ENCODE assay signal across 1 cellular context in the genomic region with DNA sequence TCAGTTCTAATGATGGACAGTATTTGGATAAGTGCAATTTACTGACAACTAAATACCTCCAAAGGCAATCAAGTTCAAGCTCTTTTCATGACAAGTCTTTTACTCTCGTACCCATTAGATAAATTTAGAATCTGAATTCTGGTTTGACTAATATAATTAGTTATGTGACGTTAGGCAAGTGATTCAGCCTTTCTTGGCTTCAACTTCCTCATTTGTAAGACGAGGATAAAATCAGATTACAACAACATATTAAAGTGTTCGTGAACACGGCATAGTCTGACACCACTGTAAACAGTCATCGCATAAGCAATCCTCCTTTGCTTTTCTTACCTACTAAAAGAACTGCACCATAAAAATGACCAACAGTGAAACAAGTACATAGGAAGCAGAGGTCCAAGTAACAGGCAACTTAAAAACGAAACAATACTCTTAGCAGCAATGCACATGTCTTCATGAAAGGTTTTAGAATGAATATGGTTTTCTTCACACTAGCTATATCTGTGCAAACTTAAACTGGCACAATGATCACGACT.
TF ChIP-seq lines count a peak whose summit lies in the region.

No MANE protein-coding gene starts in this region.

TF ChIP-seq in GM12878, 131 proteins besides CTCF, POLR2A, EP300 and RAD21 (continued from another document):
- TF ChIP-seq SREBF1 (IDR thresholded peaks at IDR 0.05; ENCODE audit: low read length) = no peak
- 0 out of 2 replicates have a peak, but pooled peaks have one; percentile 47 for TF ChIP-seq ZNF217 (IDR thresholded peaks at IDR 0.05)
- TF ChIP-seq PAX8 (IDR thresholded peaks at IDR 0.05) = no peak
- 0 out of 2 replicates have a peak, but pooled peaks have one; percentile 59 for TF ChIP-seq JUND (IDR thresholded peaks at IDR 0.05; ENCODE audit: low read depth, low read length)
- TF ChIP-seq GABPA (IDR thresholded peaks at IDR 0.05; ENCODE audit: low read depth) = peak; percentile 53
- TF ChIP-seq MEF2B (IDR thresholded peaks at IDR 0.05; ENCODE audit: partially characterized antibody, poor library complexity, severe bottlenecking) = peak; percentile 75
- TF ChIP-seq, protein P1, sequence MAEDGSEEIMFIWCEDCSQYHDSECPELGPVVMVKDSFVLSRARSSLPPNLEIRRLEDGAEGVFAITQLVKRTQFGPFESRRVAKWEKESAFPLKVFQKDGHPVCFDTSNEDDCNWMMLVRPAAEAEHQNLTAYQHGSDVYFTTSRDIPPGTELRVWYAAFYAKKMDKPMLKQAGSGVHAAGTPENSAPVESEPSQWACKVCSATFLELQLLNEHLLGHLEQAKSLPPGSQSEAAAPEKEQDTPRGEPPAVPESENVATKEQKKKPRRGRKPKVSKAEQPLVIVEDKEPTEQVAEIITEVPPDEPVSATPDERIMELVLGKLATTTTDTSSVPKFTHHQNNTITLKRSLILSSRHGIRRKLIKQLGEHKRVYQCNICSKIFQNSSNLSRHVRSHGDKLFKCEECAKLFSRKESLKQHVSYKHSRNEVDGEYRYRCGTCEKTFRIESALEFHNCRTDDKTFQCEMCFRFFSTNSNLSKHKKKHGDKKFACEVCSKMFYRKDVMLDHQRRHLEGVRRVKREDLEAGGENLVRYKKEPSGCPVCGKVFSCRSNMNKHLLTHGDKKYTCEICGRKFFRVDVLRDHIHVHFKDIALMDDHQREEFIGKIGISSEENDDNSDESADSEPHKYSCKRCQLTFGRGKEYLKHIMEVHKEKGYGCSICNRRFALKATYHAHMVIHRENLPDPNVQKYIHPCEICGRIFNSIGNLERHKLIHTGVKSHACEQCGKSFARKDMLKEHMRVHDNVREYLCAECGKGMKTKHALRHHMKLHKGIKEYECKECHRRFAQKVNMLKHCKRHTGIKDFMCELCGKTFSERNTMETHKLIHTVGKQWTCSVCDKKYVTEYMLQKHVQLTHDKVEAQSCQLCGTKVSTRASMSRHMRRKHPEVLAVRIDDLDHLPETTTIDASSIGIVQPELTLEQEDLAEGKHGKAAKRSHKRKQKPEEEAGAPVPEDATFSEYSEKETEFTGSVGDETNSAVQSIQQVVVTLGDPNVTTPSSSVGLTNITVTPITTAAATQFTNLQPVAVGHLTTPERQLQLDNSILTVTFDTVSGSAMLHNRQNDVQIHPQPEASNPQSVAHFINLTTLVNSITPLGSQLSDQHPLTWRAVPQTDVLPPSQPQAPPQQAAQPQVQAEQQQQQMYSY (CRISPR knock-in tag; IDR thresholded peaks at IDR 0.05) = no peak
- TF ChIP-seq, protein P2, sequence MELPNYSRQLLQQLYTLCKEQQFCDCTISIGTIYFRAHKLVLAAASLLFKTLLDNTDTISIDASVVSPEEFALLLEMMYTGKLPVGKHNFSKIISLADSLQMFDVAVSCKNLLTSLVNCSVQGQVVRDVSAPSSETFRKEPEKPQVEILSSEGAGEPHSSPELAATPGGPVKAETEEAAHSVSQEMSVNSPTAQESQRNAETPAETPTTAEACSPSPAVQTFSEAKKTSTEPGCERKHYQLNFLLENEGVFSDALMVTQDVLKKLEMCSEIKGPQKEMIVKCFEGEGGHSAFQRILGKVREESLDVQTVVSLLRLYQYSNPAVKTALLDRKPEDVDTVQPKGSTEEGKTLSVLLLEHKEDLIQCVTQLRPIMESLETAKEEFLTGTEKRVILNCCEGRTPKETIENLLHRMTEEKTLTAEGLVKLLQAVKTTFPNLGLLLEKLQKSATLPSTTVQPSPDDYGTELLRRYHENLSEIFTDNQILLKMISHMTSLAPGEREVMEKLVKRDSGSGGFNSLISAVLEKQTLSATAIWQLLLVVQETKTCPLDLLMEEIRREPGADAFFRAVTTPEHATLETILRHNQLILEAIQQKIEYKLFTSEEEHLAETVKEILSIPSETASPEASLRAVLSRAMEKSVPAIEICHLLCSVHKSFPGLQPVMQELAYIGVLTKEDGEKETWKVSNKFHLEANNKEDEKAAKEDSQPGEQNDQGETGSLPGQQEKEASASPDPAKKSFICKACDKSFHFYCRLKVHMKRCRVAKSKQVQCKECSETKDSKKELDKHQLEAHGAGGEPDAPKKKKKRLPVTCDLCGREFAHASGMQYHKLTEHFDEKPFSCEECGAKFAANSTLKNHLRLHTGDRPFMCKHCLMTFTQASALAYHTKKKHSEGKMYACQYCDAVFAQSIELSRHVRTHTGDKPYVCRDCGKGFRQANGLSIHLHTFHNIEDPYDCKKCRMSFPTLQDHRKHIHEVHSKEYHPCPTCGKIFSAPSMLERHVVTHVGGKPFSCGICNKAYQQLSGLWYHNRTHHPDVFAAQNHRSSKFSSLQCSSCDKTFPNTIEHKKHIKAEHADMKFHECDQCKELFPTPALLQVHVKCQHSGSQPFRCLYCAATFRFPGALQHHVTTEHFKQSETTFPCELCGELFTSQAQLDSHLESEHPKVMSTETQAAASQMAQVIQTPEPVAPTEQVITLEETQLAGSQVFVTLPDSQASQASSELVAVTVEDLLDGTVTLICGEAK (IDR thresholded peaks at IDR 0.05; ENCODE audit: borderline replicate concordance) = no peak
- no peak for TF ChIP-seq PML (IDR thresholded peaks at IDR 0.05; ENCODE audit: low read length)
- no peak for TF ChIP-seq RBBP5 (conservative IDR thresholded peaks at IDR 0.05)
- TF ChIP-seq SMARCA5 (IDR thresholded peaks at IDR 0.05) = no peak; the same call in 1 of the 2 replicates
- 0 out of 2 replicates have a peak, but pooled peaks have one; percentile 26 for TF ChIP-seq CBX5 (IDR thresholded peaks at IDR 0.05; ENCODE audit: low read depth)
- TF ChIP-seq TCF7 (IDR thresholded peaks at IDR 0.05; ENCODE audit: borderline replicate concordance) = 0 out of 2 replicates have a peak, but pooled peaks have one; percentile 6
- no peak for TF ChIP-seq GATAD2B (conservative IDR thresholded peaks at IDR 0.05; ENCODE audit: low read depth)
- no peak for TF ChIP-seq CBFB (IDR thresholded peaks at IDR 0.05; ENCODE audit: low read depth)
- no peak for TF ChIP-seq EZH2 (IDR thresholded peaks at IDR 0.05; ENCODE audit: borderline replicate concordance, control insufficient read depth, low read depth, low read length)
- TF ChIP-seq ZNF274 (IDR thresholded peaks at IDR 0.05; ENCODE audit: insufficient read depth, insufficient read length) = no peak
- no peak for TF ChIP-seq TARDBP (IDR thresholded peaks at IDR 0.05; ENCODE audit: borderline replicate concordance)
- no peak for TF ChIP-seq NR2C2 (IDR thresholded peaks at IDR 0.05; ENCODE audit: borderline replicate concordance, control insufficient read depth, insufficient read length, low read depth)
- no peak for TF ChIP-seq ZSCAN29 (IDR thresholded peaks at IDR 0.05)
- TF ChIP-seq, protein P3, sequence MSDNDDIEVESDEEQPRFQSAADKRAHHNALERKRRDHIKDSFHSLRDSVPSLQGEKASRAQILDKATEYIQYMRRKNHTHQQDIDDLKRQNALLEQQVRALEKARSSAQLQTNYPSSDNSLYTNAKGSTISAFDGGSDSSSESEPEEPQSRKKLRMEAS (IDR thresholded peaks at IDR 0.05; ENCODE audit: low read depth, low read length) = no peak
- no peak for TF ChIP-seq EED (IDR thresholded peaks at IDR 0.05; ENCODE audit: low read depth)
- peak; percentile 85 for TF ChIP-seq JUNB (IDR thresholded peaks at IDR 0.05)
- peak; percentile 88 for TF ChIP-seq ATF7 (IDR thresholded peaks at IDR 0.05; ENCODE audit: low read depth)
